In the genomic region with DNA sequence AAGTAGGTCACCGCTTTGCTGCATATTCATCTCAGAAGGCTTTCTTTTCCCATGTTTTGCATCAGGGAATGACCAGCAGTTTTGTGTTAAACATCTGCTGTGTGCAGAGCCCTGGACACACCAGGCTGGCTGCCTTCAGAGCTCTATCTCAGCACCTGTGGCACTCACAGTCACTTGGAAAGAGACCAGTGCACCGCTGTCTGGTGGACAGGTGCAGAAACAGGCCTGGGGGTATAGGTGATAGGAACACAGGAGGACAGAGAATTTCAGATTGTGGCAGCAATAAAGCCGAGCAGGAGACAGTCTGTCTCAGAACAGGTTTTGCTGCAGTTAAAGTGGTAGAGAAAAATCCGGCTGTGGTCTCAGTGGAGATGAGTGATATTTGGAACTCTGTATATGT, we compare ENCODE assay signal across 19 cellular contexts.
"Had no signal": no experiment of that assay in that cellular context is flagged by ENCODE, and none has a peak within 500 bp of the region (broad histone marks: within the 10 kb centered on the region; RNA-seq: fewer than 3 reads in every experiment).

No MANE protein-coding gene starts in this region.

- H3K4me1 ChIP-seq: left lung had no signal

- H3K9me3 Mint-ChIP-seq: activated B cell treated with CpG ODN at 0.5 μM for 24 hours; activated CD4-positive, alpha-beta T cell treated with anti-CD3 and anti-CD28 coated beads, Interleukin-2, amount 10 ng/mL, durations not matched to agents 24 days and 14 days; activated naive CD8-positive, alpha-beta T cell treated with anti-CD3 and anti-CD28 coated beads for 36 hours; naive thymus-derived CD8-positive, alpha-beta T cell had no signal

- H3K27ac Mint-ChIP-seq: activated B cell treated with CpG ODN at 0.5 μM for 24 hours; activated CD4-positive, alpha-beta T cell treated with anti-CD3 and anti-CD28 coated beads, Interleukin-2, amount 10 ng/mL, durations not matched to agents 24 days and 14 days; activated naive CD8-positive, alpha-beta T cell treated with anti-CD3 and anti-CD28 coated beads for 36 hours; naive thymus-derived CD8-positive, alpha-beta T cell; T-helper 17 cell had no signal

- H3K9me3 ChIP-seq: left lung, neutrophil, transverse colon had no signal

- H3K4me3 ChIP-seq: left lung, transverse colon had no signal

- H3K27me3 Mint-ChIP-seq: activated B cell treated with CpG ODN at 0.5 μM for 24 hours; activated CD4-positive, alpha-beta T cell treated with anti-CD3 and anti-CD28 coated beads, Interleukin-2, amount 10 ng/mL, durations not matched to agents 24 days and 14 days; naive thymus-derived CD8-positive, alpha-beta T cell; T-helper 17 cell had no signal

- DNase-seq: activated B cell treated with CpG ODN at 0.5 μM for 24 hours; activated CD4-positive, alpha-beta T cell treated with anti-CD3 and anti-CD28 coated beads, Interleukin-2, amount 10 ng/mL, durations not matched to agents 24 days and 14 days; activated CD8-positive, alpha-beta memory T cell treated with anti-CD3 and anti-CD28 coated beads for 24 hours; activated naive CD8-positive, alpha-beta T cell treated with anti-CD3 and anti-CD28 coated beads for 36 hours; amygdala; brain microvascular endothelial cell; cortex of kidney; effector CD8-positive, alpha-beta T cell; foreskin fibroblast; hippocampal formation; left lung; naive thymus-derived CD8-positive, alpha-beta T cell; retina; stimulated activated CD4-positive, alpha-beta T cell treated with anti-CD3 and anti-CD28 coated beads, Interleukin-15, amount 100 ng/mL, for 24 hours; stimulated activated CD4-positive, alpha-beta T cell treated with anti-CD3 and anti-CD28 coated beads, Interleukin-4, amount 100 ng/mL, for 24 hours; stimulated activated naive CD4-positive, alpha-beta T cell; T-helper 17 cell had no signal

- H3K4me1 Mint-ChIP-seq: activated B cell treated with CpG ODN at 0.5 μM for 24 hours; activated naive CD8-positive, alpha-beta T cell treated with anti-CD3 and anti-CD28 coated beads for 36 hours had no signal

- H3K27me3 ChIP-seq: brain microvascular endothelial cell, left lung, neutrophil, transverse colon had no signal

- H3K4me3 Mint-ChIP-seq: activated B cell treated with CpG ODN at 0.5 μM for 24 hours; activated CD4-positive, alpha-beta T cell treated with anti-CD3 and anti-CD28 coated beads, Interleukin-2, amount 10 ng/mL, durations not matched to agents 24 days and 14 days; activated naive CD8-positive, alpha-beta T cell treated with anti-CD3 and anti-CD28 coated beads for 36 hours; naive thymus-derived CD8-positive, alpha-beta T cell; T-helper 17 cell had no signal

- ATAC-seq: left lung; naive thymus-derived CD8-positive, alpha-beta T cell; T-helper 17 cell had no signal

- H3K27ac ChIP-seq: brain microvascular endothelial cell, left lung, neutrophil, transverse colon had no signal
